In genomic region chr14:90399541-90400444, GRCh38 we compare ENCODE assay signal across 8 cellular contexts. TPM values are rescaled to one million over a fixed set of nuclear protein-coding genes. Genes with fewer than 3 reads are reported as not detected.
DNase-seq lines count a peak whose midpoint lies in the region; ATAC-seq and TF ChIP-seq lines count a peak whose summit lies in the region.

No MANE protein-coding gene starts in this region.

- no peak for TF ChIP-seq EP300 in neural cell (conservative IDR thresholded peaks at IDR 0.05; ENCODE audit: poor library complexity, severe bottlenecking)

- H2AFZ ChIP-seq in GM23248 = no peak overlapping the region
- no peak overlapping the region for H2AFZ ChIP-seq in neural cell (ENCODE audit: low read depth, low read length)

- H3K27ac Mint-ChIP-seq in activated T-helper 17 cell treated with anti-CD3 and anti-CD28 coated beads, Interleukin-2, amount 50 U/mL, for 72 hours = peak overlapping the region; percentile 95

- H3K4me1 Mint-ChIP-seq in activated T-helper 17 cell treated with anti-CD3 and anti-CD28 coated beads, Interleukin-2, amount 50 U/mL, for 72 hours = peaks cover 40% of the 10 kb centered on the region

- H3F3A ChIP-seq in DOHH2 (ENCODE audit: control insufficient read depth, insufficient read depth) = peaks cover 10% of the 10 kb centered on the region
- H3F3A ChIP-seq in GM23248 (ENCODE audit: insufficient read depth) = peaks cover 44% of the 10 kb centered on the region
- H3F3A ChIP-seq in neural cell (ENCODE audit: insufficient read depth, low read length, poor library complexity, severe bottlenecking) = no peaks in the 10 kb centered on the region

- H3K79me2 ChIP-seq in DOHH2 (ENCODE audit: control insufficient read depth, low read length) (peaks cover 49% of the 10 kb centered on the region), GM23248 (ENCODE audit: insufficient read depth) (peaks cover 76% of the 10 kb centered on the region), neural cell (replicated peaks; ENCODE audit: insufficient read depth, low read length) (peaks cover 32% of the 10 kb centered on the region)

- peaks cover 22% of the 10 kb centered on the region for H3K4me1 ChIP-seq in DOHH2 (ENCODE audit: control insufficient read depth, low read length)
- H3K4me1 ChIP-seq in GM23248 (ENCODE audit: insufficient read depth) = peaks cover 18% of the 10 kb centered on the region

- H3K9me3 ChIP-seq in DOHH2 (ENCODE audit: control insufficient read depth, insufficient read depth, low read length) = no peaks in the 10 kb centered on the region
- H3K9me3 ChIP-seq in GM23248 (ENCODE audit: low read depth) = no peaks in the 10 kb centered on the region
- no peaks in the 10 kb centered on the region for H3K9me3 ChIP-seq in neural cell (ENCODE audit: low read length)

- 31 to 33% methylated on average over 14 of the region's 14 CpGs for WGBS in GM23248 (ENCODE audit: low coverage in 1 of 2, low lambda C conversion rate in 2 of 2, missing lambda C conversion rate in 2 of 2), 2 experiments

- TF ChIP-seq RAD21 in neural cell (conservative IDR thresholded peaks at IDR 0.05) = peak; percentile 98

- H4K20me1 ChIP-seq in DOHH2 (ENCODE audit: control insufficient read depth, insufficient read depth, low read depth, low read length) = peaks cover 26% of the 10 kb centered on the region
- H4K20me1 ChIP-seq in GM23248 (ENCODE audit: insufficient read depth) = peaks cover 20% of the 10 kb centered on the region
- peaks cover 9% of the 10 kb centered on the region for H4K20me1 ChIP-seq in neural cell (ENCODE audit: insufficient read depth)

- H3K9me2 ChIP-seq in DOHH2 (replicated peaks; ENCODE audit: control insufficient read depth, low read length) = no peaks in the 10 kb centered on the region
- H3K9me2 ChIP-seq in GM23248 (ENCODE audit: insufficient read depth) = no peaks in the 10 kb centered on the region
- no peaks in the 10 kb centered on the region for H3K9me2 ChIP-seq in neural cell (ENCODE audit: insufficient read depth, low read length)

- H3K4me3 ChIP-seq in DOHH2 (ENCODE audit: low read length) = peak overlapping the region; percentile 83
- H3K4me3 ChIP-seq in GM23248 = peak overlapping the region; percentile 98
- H3K4me3 ChIP-seq in neural cell (ENCODE audit: low read length) = peak overlapping the region; percentile 92

- in situ Hi-C loops in GM23248 (cut with MboI) = loop anchor here (5.0 kb wide), 1 partner anchor 298 kb away; no protein-coding TSS in a partner anchor

- peak overlapping the region; percentile 99 for H3K4me2 ChIP-seq in DOHH2 (ENCODE audit: low read length)
- H3K4me2 ChIP-seq in GM23248 (ENCODE audit: unreplicated experiment) = peak overlapping the region; percentile 91
- peak overlapping the region; percentile 43 for H3K4me2 ChIP-seq in neural cell (ENCODE audit: low read length)

- no peaks in the 10 kb centered on the region for H3K27me3 Mint-ChIP-seq in activated T-helper 17 cell treated with anti-CD3 and anti-CD28 coated beads, Interleukin-2, amount 50 U/mL, for 72 hours

- H3K27me3 ChIP-seq in DOHH2 (ENCODE audit: control insufficient read depth, low read length) = no peaks in the 10 kb centered on the region
- no peaks in the 10 kb centered on the region for H3K27me3 ChIP-seq in GM23248 (replicated peaks; ENCODE audit: insufficient read depth)
- H3K27me3 ChIP-seq in neural cell (ENCODE audit: insufficient read depth, low read depth, low read length) = no peaks in the 10 kb centered on the region

- peaks cover 66% of the 10 kb centered on the region for H3K36me3 ChIP-seq in DOHH2 (ENCODE audit: control insufficient read depth, low read length)
- peaks cover 40% of the 10 kb centered on the region for H3K36me3 ChIP-seq in GM23248 (ENCODE audit: low read depth)
- peaks cover 3% of the 10 kb centered on the region for H3K36me3 ChIP-seq in neural cell (ENCODE audit: insufficient read depth, low read length)

- H3K27ac ChIP-seq in DOHH2 (ENCODE audit: low read depth, low read length) (0 out of 2 replicates have a peak overlapping the region, but pooled peaks have one; percentile 74), GM23248 (peak overlapping the region; percentile 53), neural cell (ENCODE audit: low read length) (no peak overlapping the region)

- H3K4me3 Mint-ChIP-seq in activated T-helper 17 cell treated with anti-CD3 and anti-CD28 coated beads, Interleukin-2, amount 50 U/mL, for 72 hours = peak overlapping the region; percentile 92

- no peaks in the 10 kb centered on the region for H3K9me3 Mint-ChIP-seq in activated T-helper 17 cell treated with anti-CD3 and anti-CD28 coated beads, Interleukin-2, amount 50 U/mL, for 72 hours

- H3K36me3 Mint-ChIP-seq in activated T-helper 17 cell treated with anti-CD3 and anti-CD28 coated beads, Interleukin-2, amount 50 U/mL, for 72 hours (ENCODE audit: low read depth) = peaks cover 82% of the 10 kb centered on the region

- DNase-seq in GM23248 (peak; percentile 97), RPMI8226 (peak; percentile 89), fibroblast of peridontal ligament (ENCODE audit: extremely low read depth) (peak; percentile 92)
- peak; percentile 87 for DNase-seq in stimulated activated naive CD8-positive, alpha-beta T cell treated with anti-CD3 and anti-CD28 coated beads, Interleukin-15, Interleukin-2, amounts not matched to agents 100 U/mL and 50 U/mL, for 24 hours

- peak; percentile 100 for TF ChIP-seq CTCF in DOHH2 (IDR thresholded peaks at IDR 0.05; ENCODE audit: low read depth, low read length, poor library complexity, severe bottlenecking)
- TF ChIP-seq CTCF in LNCAP (IDR thresholded peaks at IDR 0.05) = peak; percentile 100
- peak; percentile 100 for TF ChIP-seq CTCF in neural cell (IDR thresholded peaks at IDR 0.05; ENCODE audit: poor library complexity, severe bottlenecking)

- peak; percentile 75 for ATAC-seq in activated T-helper 17 cell treated with anti-CD3 and anti-CD28 coated beads, Interleukin-2, amount 50 U/mL, for 72 hours (replicated peaks)
- ATAC-seq in stimulated activated naive CD8-positive, alpha-beta T cell treated with anti-CD3 and anti-CD28 coated beads, Interleukin-15, Interleukin-2, amounts not matched to agents 100 U/mL and 50 U/mL, for 24 hours = peak; percentile 54

- peak overlapping the region; percentile 90 for H3K9ac ChIP-seq in GM23248
- peak overlapping the region; percentile 92 for H3K9ac ChIP-seq in neural cell (ENCODE audit: low read length)

TF ChIP-seq in neural cell, 6 proteins besides CTCF, POLR2A, EP300 and RAD21:
- TF ChIP-seq MXI1 (conservative IDR thresholded peaks at IDR 0.05; ENCODE audit: poor library complexity, severe bottlenecking) = peak; percentile 33
- peak; percentile 98 for TF ChIP-seq SMC3 (conservative IDR thresholded peaks at IDR 0.05; ENCODE audit: poor library complexity)
- TF ChIP-seq EZH2 (IDR thresholded peaks at IDR 0.05; ENCODE audit: borderline replicate concordance, insufficient read depth, low read length, poor library complexity, severe bottlenecking) = no peak
- TF ChIP-seq POLR2AphosphoS5 (IDR thresholded peaks at IDR 0.05) = peak; percentile 37
- peak; percentile 27 for TF ChIP-seq TAF1 (IDR thresholded peaks at IDR 0.05; ENCODE audit: low read depth)
- no peak for TF ChIP-seq REST (IDR thresholded peaks at IDR 0.05; ENCODE audit: borderline replicate concordance)
TF ChIP-seq in neural cell: peak in this region for 4.

RNA-seq across cellular contexts. Expression of gene CALM1, which starts 3.0 kb away (rescaled TPM):
- total RNA-seq in GM23248 (2014; rRNA removed; shearing (Covaris generic)) = 281 and 307 TPM in 2 replicates
- polyA plus RNA-seq in GM23248 (2016; fragmentation: Nextera tagmentation; extraction: Ambion mirVana) (782 and 785 TPM in 2 replicates), neural cell (282 and 373 TPM in 2 replicates)
- total RNA-seq in activated T-helper 17 cell treated with anti-CD3 and anti-CD28 coated beads, Interleukin-2, amount 50 U/mL, for 72 hours = 100 to 1,000 TPM; 594 to 651 TPM
- 275 and 313 TPM in 2 replicates for polyA minus RNA-seq in neural cell

Comparison
In these comparisons a context has a peak if more than half of its experiments do, and no peak if none do; other contexts are left out.
1. H3K4me2 ChIP-seq: peak in every context shown above with its lines; median percentile 99 in DOHH2; 91 in GM23248; 43 in neural cell.